8 cellular contexts compared by ENCODE assay signal in genomic region chr14:104723651-104724406, GRCh38. TPM values are rescaled to one million over a fixed set of nuclear protein-coding genes. Genes with fewer than 3 reads are reported as not detected.
DNase-seq lines count a peak whose midpoint lies in the region; ATAC-seq and TF ChIP-seq lines count a peak whose summit lies in the region.

TSS of gene ADSS1 (plus strand) at chr14:104724229. CDS start at chr14:104724271, 42 bp downstream.

- peak within 1 kb of the TSS; percentile 41 for H2BK12ac ChIP-seq in neuronal stem cell (ENCODE audit: low read length)

- H2BK15ac ChIP-seq in neuronal stem cell (ENCODE audit: low read length) = peak within 1 kb of the TSS; percentile 94

- no peaks in the 10 kb centered on the region for H3K36me3 Mint-ChIP-seq in activated T-helper 17 cell treated with anti-CD3 and anti-CD28 coated beads, Interleukin-2, amount 50 U/mL, for 72 hours (ENCODE audit: low read depth)

- TF ChIP-seq CTCF in GM10248 (IDR thresholded peaks at IDR 0.05; ENCODE audit: control extremely low read depth, extremely low read depth, low read depth, missing control alignments) (peak; percentile 91), OCI-LY3 (IDR thresholded peaks at IDR 0.05; ENCODE audit: low read depth, low read length) (peak; percentile 71), thoracic aorta (IDR thresholded peaks at IDR 0.05) (peak; percentile 87)

- POLR2A ChIA-PET in GM10248 (lab: Yijun Ruan, JAX) = no interaction called here

- peak within 1 kb of the TSS; percentile 86 for H3K4me3 ChIP-seq in OCI-LY3 (ENCODE audit: low read length)
- H3K4me3 ChIP-seq in neuronal stem cell (ENCODE audit: low read length in 2 of 2) = peak within 1 kb of the TSS; percentile 57 to 92
- H3K4me3 ChIP-seq in thoracic aorta = peak within 1 kb of the TSS; percentile 90

- H3K27me3 ChIP-seq in OCI-LY3 (ENCODE audit: low read depth, low read length) (peaks cover 20% of the 10 kb centered on the region), neuronal stem cell (ENCODE audit: control insufficient read depth in 3 of 3, insufficient read depth in 3 of 3, low read depth in 1 of 3, low read length in 3 of 3) (no peaks in the 10 kb centered on the region), thoracic aorta (replicated peaks; ENCODE audit: insufficient read depth) (no peaks in the 10 kb centered on the region)

- H3K4me1 ChIP-seq in OCI-LY3 (ENCODE audit: low read length) (no peaks in the 10 kb centered on the region), neuronal stem cell (ENCODE audit: control insufficient read depth in 2 of 2, insufficient read depth in 1 of 2, low read depth in 1 of 2, low read length in 2 of 2) (peaks cover 16 to 17% of the 10 kb centered on the region in 2 donors), thoracic aorta (ENCODE audit: control insufficient read depth in 1 of 2, low read depth in 2 of 2) (peaks cover 41 to 54% of the 10 kb centered on the region in 2 donors)

- H4K8ac ChIP-seq in neuronal stem cell (ENCODE audit: low read depth, low read length) = peak within 1 kb of the TSS; percentile 92

- H3K14ac ChIP-seq in neuronal stem cell (ENCODE audit: low read length) = peak within 1 kb of the TSS; percentile 99

- CTCF ChIA-PET in GM10248 (lab: Yijun Ruan, JAX) = interaction anchor here (1.0 to 4.0 kb wide), 6 partner anchors 12 to 46 kb away, joined by 3 to 24 read pairs (median 4); partner anchors contain the start of gene SIVA1

- no peaks in the 10 kb centered on the region for H3K36me3 ChIP-seq in OCI-LY3 (replicated peaks; ENCODE audit: low read depth, low read length)
- H3K36me3 ChIP-seq in neuronal stem cell (replicated peaks in 1 of 2; ENCODE audit: control insufficient read depth in 2 of 2, insufficient read depth in 2 of 2, low read length in 2 of 2) = peaks cover 2 to 12% of the 10 kb centered on the region in 2 donors
- peaks cover 4% of the 10 kb centered on the region for H3K36me3 ChIP-seq in thoracic aorta

- H2AFZ ChIP-seq in OCI-LY3 (ENCODE audit: low read depth, low read length) (no peak within 1 kb of the TSS), neuronal stem cell (ENCODE audit: low read length) (peak within 1 kb of the TSS; percentile 88)

- no CpG with 5 or more reads among the region's 82 CpGs for WGBS in neuronal stem cell (ENCODE audit: extremely low coverage in 2 of 2, insufficient read length in 2 of 2, insufficient replicate concordance in 1 of 2), 2 donors

- peak within 1 kb of the TSS; percentile 38; the same call in 1 of the 2 replicates for H3K9ac ChIP-seq in OCI-LY3 (ENCODE audit: low read length)
- peak within 1 kb of the TSS; percentile 95 for H3K9ac ChIP-seq in neuronal stem cell (ENCODE audit: low read depth, low read length, poor library complexity)

- DNase-seq in GM10248 (ENCODE audit: extremely low spot score) (peak; percentile 92), foreskin melanocyte (peak; percentile 29), neuronal stem cell (ENCODE audit: low spot score) (peak; percentile 65), thoracic aorta (ENCODE audit: low spot score) (no peak)

- peak within 1 kb of the TSS; percentile 95 for H2BK5ac ChIP-seq in neuronal stem cell (ENCODE audit: low read length)

- H3K27ac ChIP-seq in OCI-LY3 (ENCODE audit: low read length) (no peak within 1 kb of the TSS), neuronal stem cell (replicated peaks; ENCODE audit: low read length) (no peak within 1 kb of the TSS), thoracic aorta (peak within 1 kb of the TSS; percentile 84 to 87)

- peak within 1 kb of the TSS; percentile 100 for H2AK5ac ChIP-seq in neuronal stem cell (ENCODE audit: low read depth, low read length)

- peak within 1 kb of the TSS; percentile 10 for H3K4ac ChIP-seq in neuronal stem cell (ENCODE audit: low read length)

- no peak within 1 kb of the TSS for H3K27ac Mint-ChIP-seq in activated T-helper 17 cell treated with anti-CD3 and anti-CD28 coated beads, Interleukin-2, amount 50 U/mL, for 72 hours

- H3K4me2 ChIP-seq in OCI-LY3 (ENCODE audit: low read length) (peak within 1 kb of the TSS; percentile 87), neuronal stem cell (ENCODE audit: insufficient read depth, low read length, poor library complexity, severe bottlenecking) (peak within 1 kb of the TSS; percentile 89)

- peak within 1 kb of the TSS; percentile 28 for H2BK120ac ChIP-seq in neuronal stem cell (ENCODE audit: low read depth, low read length)

- H3K4me3 Mint-ChIP-seq in activated T-helper 17 cell treated with anti-CD3 and anti-CD28 coated beads, Interleukin-2, amount 50 U/mL, for 72 hours = peak within 1 kb of the TSS; percentile 35

- H3K18ac ChIP-seq in neuronal stem cell (ENCODE audit: low read length) = peak within 1 kb of the TSS; percentile 99

- no peaks in the 10 kb centered on the region for H3K9me3 Mint-ChIP-seq in activated T-helper 17 cell treated with anti-CD3 and anti-CD28 coated beads, Interleukin-2, amount 50 U/mL, for 72 hours

- H3K4me1 Mint-ChIP-seq in activated T-helper 17 cell treated with anti-CD3 and anti-CD28 coated beads, Interleukin-2, amount 50 U/mL, for 72 hours = no peaks in the 10 kb centered on the region

- H3K27me3 Mint-ChIP-seq in activated T-helper 17 cell treated with anti-CD3 and anti-CD28 coated beads, Interleukin-2, amount 50 U/mL, for 72 hours = no peaks in the 10 kb centered on the region

- H4K20me1 ChIP-seq in OCI-LY3 (ENCODE audit: insufficient read depth, low read length) = no peaks in the 10 kb centered on the region

- H3K79me1 ChIP-seq in neuronal stem cell (ENCODE audit: low read depth, low read length) = peaks cover 12% of the 10 kb centered on the region

- no peaks in the 10 kb centered on the region for H3K9me3 ChIP-seq in OCI-LY3 (ENCODE audit: insufficient read depth, low read length)
- H3K9me3 ChIP-seq in neuronal stem cell (replicated peaks in 1 of 2; ENCODE audit: control insufficient read depth in 2 of 2, insufficient read depth in 1 of 2, low read depth in 1 of 2, low read length in 2 of 2) = no peaks in the 10 kb centered on the region
- H3K9me3 ChIP-seq in thoracic aorta = no peaks in the 10 kb centered on the region

- H3K23ac ChIP-seq in neuronal stem cell (ENCODE audit: low read depth, low read length, poor library complexity) = peak within 1 kb of the TSS; percentile 93

- ATAC-seq in HG02623 (IDR thresholded peaks at IDR 0.05; ENCODE audit: unreplicated experiment) (peak; percentile 57), thoracic aorta (ENCODE audit: insufficient number of reproducible peaks, low FRiP score, low read depth) (peak; percentile 49), HG03457 (IDR thresholded peaks at IDR 0.05; ENCODE audit: unreplicated experiment) (no peak)
- ATAC-seq in activated T-helper 17 cell treated with anti-CD3 and anti-CD28 coated beads, Interleukin-2, amount 50 U/mL, for 72 hours (replicated peaks) = peak; percentile 87

- H3K79me2 ChIP-seq in OCI-LY3 (ENCODE audit: low read length) = no peaks in the 10 kb centered on the region

- no peak within 1 kb of the TSS for H4K91ac ChIP-seq in neuronal stem cell (ENCODE audit: low read depth, low read length, poor library complexity)

RNA-seq across cellular contexts. Expression of gene ADSS1, which starts in this region (rescaled TPM):
- 1 to 10 TPM in 1 of 2 donors, under 1 TPM in 1; 0.91 to 2.4 TPM for total RNA-seq in activated T-helper 17 cell treated with anti-CD3 and anti-CD28 coated beads, Interleukin-2, amount 50 U/mL, for 72 hours
- polyA plus RNA-seq in neuronal stem cell (2013, experiment 1 of 2) = 23.8 TPM
- 21.4 TPM for polyA plus RNA-seq in neuronal stem cell (2013, experiment 2 of 2)
- 10 to 100 TPM; 30.8 to 87.3 TPM for total RNA-seq in thoracic aorta

Comparison
In these comparisons a context has a peak if more than half of its experiments do, and no peak if none do; other contexts are left out.
1. RNA of gene ADSS1 (total RNA-seq): 30.8 to 87.3 TPM in thoracic aorta; 0.91 to 2.4 TPM in activated T-helper 17 cell treated with anti-CD3 and anti-CD28 coated beads, Interleukin-2, amount 50 U/mL, for 72 hours; every median in the first group is over 4 times any median in the second.
2. H3K27ac ChIP-seq: peak in thoracic aorta (2 of 2); none in OCI-LY3 (single experiment) and neuronal stem cell (single experiment).
3. Peak in every context shown above with its lines, with median percentiles within 50 percentile points of each other: CTCF ChIP-seq and H3K4me3 ChIP-seq.